Comparison of ENCODE assay signal across 1 cellular context in the genomic region with DNA sequence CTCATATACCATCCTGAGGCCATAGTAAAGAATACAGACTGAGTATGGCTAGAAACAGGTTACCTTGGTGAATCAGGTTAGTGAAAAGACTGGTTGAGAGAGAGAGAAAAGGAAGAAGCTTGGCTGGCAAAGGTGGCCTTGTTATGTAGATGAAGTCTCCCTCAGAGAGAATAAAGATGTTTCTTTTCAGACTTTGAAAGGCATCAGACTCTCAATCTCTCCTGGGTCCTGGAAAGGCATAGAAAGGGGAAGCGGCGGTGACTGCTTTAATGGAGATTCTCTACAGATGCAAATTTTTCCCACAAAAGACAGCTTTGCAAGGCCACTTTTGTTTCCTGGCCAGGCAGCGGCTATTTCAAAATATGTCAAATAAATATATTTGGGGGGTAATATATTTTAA.
TF ChIP-seq lines count a peak whose summit lies in the region.

No MANE protein-coding gene starts in this region.

TF ChIP-seq in H1, 55 proteins besides CTCF, POLR2A, EP300 and RAD21 (continued from another document):
- TF ChIP-seq, protein P1, sequence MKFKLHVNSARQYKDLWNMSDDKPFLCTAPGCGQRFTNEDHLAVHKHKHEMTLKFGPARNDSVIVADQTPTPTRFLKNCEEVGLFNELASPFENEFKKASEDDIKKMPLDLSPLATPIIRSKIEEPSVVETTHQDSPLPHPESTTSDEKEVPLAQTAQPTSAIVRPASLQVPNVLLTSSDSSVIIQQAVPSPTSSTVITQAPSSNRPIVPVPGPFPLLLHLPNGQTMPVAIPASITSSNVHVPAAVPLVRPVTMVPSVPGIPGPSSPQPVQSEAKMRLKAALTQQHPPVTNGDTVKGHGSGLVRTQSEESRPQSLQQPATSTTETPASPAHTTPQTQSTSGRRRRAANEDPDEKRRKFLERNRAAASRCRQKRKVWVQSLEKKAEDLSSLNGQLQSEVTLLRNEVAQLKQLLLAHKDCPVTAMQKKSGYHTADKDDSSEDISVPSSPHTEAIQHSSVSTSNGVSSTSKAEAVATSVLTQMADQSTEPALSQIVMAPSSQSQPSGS (IDR thresholded peaks at IDR 0.05; ENCODE audit: low read length) = peak; percentile 57; the same call in 1 of the 2 replicates
- no peak for TF ChIP-seq GTF2F1 (IDR thresholded peaks at IDR 0.05; ENCODE audit: borderline replicate concordance, low read depth, low read length)
- peak; percentile 64; the same call in 1 of the 2 replicates for TF ChIP-seq POU5F1 (IDR thresholded peaks at IDR 0.05; ENCODE audit: low read depth, low read length)
- TF ChIP-seq, protein P2, sequence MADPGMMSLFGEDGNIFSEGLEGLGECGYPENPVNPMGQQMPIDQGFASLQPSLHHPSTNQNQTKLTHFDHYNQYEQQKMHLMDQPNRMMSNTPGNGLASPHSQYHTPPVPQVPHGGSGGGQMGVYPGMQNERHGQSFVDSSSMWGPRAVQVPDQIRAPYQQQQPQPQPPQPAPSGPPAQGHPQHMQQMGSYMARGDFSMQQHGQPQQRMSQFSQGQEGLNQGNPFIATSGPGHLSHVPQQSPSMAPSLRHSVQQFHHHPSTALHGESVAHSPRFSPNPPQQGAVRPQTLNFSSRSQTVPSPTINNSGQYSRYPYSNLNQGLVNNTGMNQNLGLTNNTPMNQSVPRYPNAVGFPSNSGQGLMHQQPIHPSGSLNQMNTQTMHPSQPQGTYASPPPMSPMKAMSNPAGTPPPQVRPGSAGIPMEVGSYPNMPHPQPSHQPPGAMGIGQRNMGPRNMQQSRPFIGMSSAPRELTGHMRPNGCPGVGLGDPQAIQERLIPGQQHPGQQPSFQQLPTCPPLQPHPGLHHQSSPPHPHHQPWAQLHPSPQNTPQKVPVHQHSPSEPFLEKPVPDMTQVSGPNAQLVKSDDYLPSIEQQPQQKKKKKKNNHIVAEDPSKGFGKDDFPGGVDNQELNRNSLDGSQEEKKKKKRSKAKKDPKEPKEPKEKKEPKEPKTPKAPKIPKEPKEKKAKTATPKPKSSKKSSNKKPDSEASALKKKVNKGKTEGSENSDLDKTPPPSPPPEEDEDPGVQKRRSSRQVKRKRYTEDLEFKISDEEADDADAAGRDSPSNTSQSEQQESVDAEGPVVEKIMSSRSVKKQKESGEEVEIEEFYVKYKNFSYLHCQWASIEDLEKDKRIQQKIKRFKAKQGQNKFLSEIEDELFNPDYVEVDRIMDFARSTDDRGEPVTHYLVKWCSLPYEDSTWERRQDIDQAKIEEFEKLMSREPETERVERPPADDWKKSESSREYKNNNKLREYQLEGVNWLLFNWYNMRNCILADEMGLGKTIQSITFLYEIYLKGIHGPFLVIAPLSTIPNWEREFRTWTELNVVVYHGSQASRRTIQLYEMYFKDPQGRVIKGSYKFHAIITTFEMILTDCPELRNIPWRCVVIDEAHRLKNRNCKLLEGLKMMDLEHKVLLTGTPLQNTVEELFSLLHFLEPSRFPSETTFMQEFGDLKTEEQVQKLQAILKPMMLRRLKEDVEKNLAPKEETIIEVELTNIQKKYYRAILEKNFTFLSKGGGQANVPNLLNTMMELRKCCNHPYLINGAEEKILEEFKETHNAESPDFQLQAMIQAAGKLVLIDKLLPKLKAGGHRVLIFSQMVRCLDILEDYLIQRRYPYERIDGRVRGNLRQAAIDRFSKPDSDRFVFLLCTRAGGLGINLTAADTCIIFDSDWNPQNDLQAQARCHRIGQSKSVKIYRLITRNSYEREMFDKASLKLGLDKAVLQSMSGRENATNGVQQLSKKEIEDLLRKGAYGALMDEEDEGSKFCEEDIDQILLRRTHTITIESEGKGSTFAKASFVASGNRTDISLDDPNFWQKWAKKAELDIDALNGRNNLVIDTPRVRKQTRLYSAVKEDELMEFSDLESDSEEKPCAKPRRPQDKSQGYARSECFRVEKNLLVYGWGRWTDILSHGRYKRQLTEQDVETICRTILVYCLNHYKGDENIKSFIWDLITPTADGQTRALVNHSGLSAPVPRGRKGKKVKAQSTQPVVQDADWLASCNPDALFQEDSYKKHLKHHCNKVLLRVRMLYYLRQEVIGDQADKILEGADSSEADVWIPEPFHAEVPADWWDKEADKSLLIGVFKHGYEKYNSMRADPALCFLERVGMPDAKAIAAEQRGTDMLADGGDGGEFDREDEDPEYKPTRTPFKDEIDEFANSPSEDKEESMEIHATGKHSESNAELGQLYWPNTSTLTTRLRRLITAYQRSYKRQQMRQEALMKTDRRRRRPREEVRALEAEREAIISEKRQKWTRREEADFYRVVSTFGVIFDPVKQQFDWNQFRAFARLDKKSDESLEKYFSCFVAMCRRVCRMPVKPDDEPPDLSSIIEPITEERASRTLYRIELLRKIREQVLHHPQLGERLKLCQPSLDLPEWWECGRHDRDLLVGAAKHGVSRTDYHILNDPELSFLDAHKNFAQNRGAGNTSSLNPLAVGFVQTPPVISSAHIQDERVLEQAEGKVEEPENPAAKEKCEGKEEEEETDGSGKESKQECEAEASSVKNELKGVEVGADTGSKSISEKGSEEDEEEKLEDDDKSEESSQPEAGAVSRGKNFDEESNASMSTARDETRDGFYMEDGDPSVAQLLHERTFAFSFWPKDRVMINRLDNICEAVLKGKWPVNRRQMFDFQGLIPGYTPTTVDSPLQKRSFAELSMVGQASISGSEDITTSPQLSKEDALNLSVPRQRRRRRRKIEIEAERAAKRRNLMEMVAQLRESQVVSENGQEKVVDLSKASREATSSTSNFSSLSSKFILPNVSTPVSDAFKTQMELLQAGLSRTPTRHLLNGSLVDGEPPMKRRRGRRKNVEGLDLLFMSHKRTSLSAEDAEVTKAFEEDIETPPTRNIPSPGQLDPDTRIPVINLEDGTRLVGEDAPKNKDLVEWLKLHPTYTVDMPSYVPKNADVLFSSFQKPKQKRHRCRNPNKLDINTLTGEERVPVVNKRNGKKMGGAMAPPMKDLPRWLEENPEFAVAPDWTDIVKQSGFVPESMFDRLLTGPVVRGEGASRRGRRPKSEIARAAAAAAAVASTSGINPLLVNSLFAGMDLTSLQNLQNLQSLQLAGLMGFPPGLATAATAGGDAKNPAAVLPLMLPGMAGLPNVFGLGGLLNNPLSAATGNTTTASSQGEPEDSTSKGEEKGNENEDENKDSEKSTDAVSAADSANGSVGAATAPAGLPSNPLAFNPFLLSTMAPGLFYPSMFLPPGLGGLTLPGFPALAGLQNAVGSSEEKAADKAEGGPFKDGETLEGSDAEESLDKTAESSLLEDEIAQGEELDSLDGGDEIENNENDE (IDR thresholded peaks at IDR 0.05; ENCODE audit: insufficient replicate concordance, low read length) = peak; percentile 84
- peak; percentile 63; the same call in 1 of the 2 replicates for TF ChIP-seq YY1 (IDR thresholded peaks at IDR 0.05; ENCODE audit: low read depth, low read length)
- peak; percentile 94 for TF ChIP-seq NANOG (IDR thresholded peaks at IDR 0.05; ENCODE audit: insufficient read depth, low read depth, low read length, poor library complexity, severe bottlenecking)
- no peak for TF ChIP-seq SIX5 (IDR thresholded peaks at IDR 0.05; ENCODE audit: low read depth, low read length)
- TF ChIP-seq SP1 (IDR thresholded peaks at IDR 0.05; ENCODE audit: low read depth, low read length) = peak; percentile 29; the same call in 1 of the 2 replicates
- no peak for TF ChIP-seq NRF1 (IDR thresholded peaks at IDR 0.05; ENCODE audit: low read depth, low read length)
